In genomic region chr2:38615237-38615636, GRCh38 we compare ENCODE assay signal across 15 cellular contexts. TPM values are rescaled to one million over a fixed set of nuclear protein-coding genes. Genes with fewer than 3 reads are reported as not detected.
DNase-seq lines count a peak whose midpoint lies in the region; ATAC-seq and FAIRE-seq lines count a peak whose summit lies in the region.
"Had no signal": no experiment of that assay in that cellular context is flagged by ENCODE, and none has a peak within 500 bp of the region (broad histone marks: within the 10 kb centered on the region; RNA-seq: fewer than 3 reads in every experiment).

No MANE protein-coding gene starts in this region.

- no peak for DNase-seq in activated T-cell treated with anti-CD3 and anti-CD28 coated beads, Interleukin-2, amount 50 U/mL, for 72 hours
- no peak for DNase-seq in activated T-cell treated with anti-CD3 and anti-CD28 coated beads, Interleukin-2, amount 50 U/mL, for 1 hour
- peak; percentile 37 for DNase-seq in NCI-H226
- DNase-seq in stimulated activated naive B cell treated with anti-CD40 and anti-IgM and Interleukin-4, amounts not matched to agents 10 μg/mL and 1 μg/mL and 100 μg/mL, for 72 hours, result no peak
- DNase-seq in SHP77 (lab: John Stamatoyannopoulos, UW), result no peak
- DNase-seq: activated CD4-positive, alpha-beta T cell treated with anti-CD3 and anti-CD28 coated beads, Interleukin-2, amount 10 ng/mL, durations not matched to agents 24 days and 14 days; DMS53; NCI-H1105 treated with DMSO at 0.1 percent for 48 hours; psoas muscle; T-helper 17 cell; trophoblast cell had no signal

- no peaks in the 10 kb centered on the region for H3K36me3 Mint-ChIP-seq in activated T-cell treated with anti-CD3 and anti-CD28 coated beads, Interleukin-2, amount 50 U/mL, for 72 hours (ENCODE audit: insufficient read depth in 2 of 2)
- peaks cover 0 to 1% of the 10 kb centered on the region in 2 donors for H3K36me3 Mint-ChIP-seq in stimulated activated naive B cell treated with anti-CD40 and anti-IgM and Interleukin-4, amounts not matched to agents 10 μg/mL and 1 μg/mL and 100 μg/mL, for 72 hours

- peak; percentile 75 to 78 for ATAC-seq in activated T-cell treated with anti-CD3 and anti-CD28 coated beads, Interleukin-2, amount 50 U/mL, for 72 hours (replicated peaks in 1 of 2)
- peak; percentile 45 to 53 for ATAC-seq in stimulated activated naive B cell treated with anti-CD40 and anti-IgM and Interleukin-4, amounts not matched to agents 10 μg/mL and 1 μg/mL and 100 μg/mL, for 72 hours (replicated peaks)
- no peak for ATAC-seq in GM18519 (IDR thresholded peaks at IDR 0.05; ENCODE audit: low FRiP score, unreplicated experiment)
- ATAC-seq in GM18502 (IDR thresholded peaks at IDR 0.05; ENCODE audit: poor library complexity, unreplicated experiment), result no peak
- ATAC-seq: psoas muscle, T-helper 17 cell had no signal

- FAIRE-seq in endometrium (lab: Jason Lieb, UNC), result peak; percentile 31

- no peaks in the 10 kb centered on the region for H3K9me3 Mint-ChIP-seq in activated T-cell treated with anti-CD3 and anti-CD28 coated beads, Interleukin-2, amount 50 U/mL, for 72 hours
- H3K9me3 Mint-ChIP-seq in stimulated activated naive B cell treated with anti-CD40 and anti-IgM and Interleukin-4, amounts not matched to agents 10 μg/mL and 1 μg/mL and 100 μg/mL, for 72 hours, result no peaks in the 10 kb centered on the region
- H3K9me3 Mint-ChIP-seq: activated CD4-positive, alpha-beta T cell treated with anti-CD3 and anti-CD28 coated beads, Interleukin-2, amount 10 ng/mL, durations not matched to agents 24 days and 14 days; central memory CD8-positive, alpha-beta T cell had no signal

- H3K27ac Mint-ChIP-seq in activated T-cell treated with anti-CD3 and anti-CD28 coated beads, Interleukin-2, amount 50 U/mL, for 72 hours, result peak overlapping the region; percentile 3
- H3K27ac Mint-ChIP-seq in stimulated activated naive B cell treated with anti-CD40 and anti-IgM and Interleukin-4, amounts not matched to agents 10 μg/mL and 1 μg/mL and 100 μg/mL, for 72 hours, result no peak overlapping the region
- H3K27ac Mint-ChIP-seq: activated CD4-positive, alpha-beta T cell treated with anti-CD3 and anti-CD28 coated beads, Interleukin-2, amount 10 ng/mL, durations not matched to agents 24 days and 14 days; T-helper 17 cell had no signal

- H3K4me1 Mint-ChIP-seq in activated T-cell treated with anti-CD3 and anti-CD28 coated beads, Interleukin-2, amount 50 U/mL, for 72 hours (ENCODE audit: low read depth), result peaks cover 63% of the 10 kb centered on the region
- peaks cover 21 to 42% of the 10 kb centered on the region in 2 donors for H3K4me1 Mint-ChIP-seq in stimulated activated naive B cell treated with anti-CD40 and anti-IgM and Interleukin-4, amounts not matched to agents 10 μg/mL and 1 μg/mL and 100 μg/mL, for 72 hours

- H3K4me3 Mint-ChIP-seq in activated T-cell treated with anti-CD3 and anti-CD28 coated beads, Interleukin-2, amount 50 U/mL, for 72 hours, result no peak overlapping the region
- no peak overlapping the region for H3K4me3 Mint-ChIP-seq in stimulated activated naive B cell treated with anti-CD40 and anti-IgM and Interleukin-4, amounts not matched to agents 10 μg/mL and 1 μg/mL and 100 μg/mL, for 72 hours
- H3K4me3 Mint-ChIP-seq: activated CD4-positive, alpha-beta T cell treated with anti-CD3 and anti-CD28 coated beads, Interleukin-2, amount 10 ng/mL, durations not matched to agents 24 days and 14 days; central memory CD8-positive, alpha-beta T cell; T-helper 17 cell had no signal

- peaks cover 12% of the 10 kb centered on the region for H3K27me3 Mint-ChIP-seq in activated T-cell treated with anti-CD3 and anti-CD28 coated beads, Interleukin-2, amount 50 U/mL, for 72 hours (ENCODE audit: low read depth)
- H3K27me3 Mint-ChIP-seq in stimulated activated naive B cell treated with anti-CD40 and anti-IgM and Interleukin-4, amounts not matched to agents 10 μg/mL and 1 μg/mL and 100 μg/mL, for 72 hours, result peaks cover 44 to 56% of the 10 kb centered on the region in 2 donors
- H3K27me3 Mint-ChIP-seq: activated CD4-positive, alpha-beta T cell treated with anti-CD3 and anti-CD28 coated beads, Interleukin-2, amount 10 ng/mL, durations not matched to agents 24 days and 14 days; central memory CD8-positive, alpha-beta T cell had no signal

RNA-seq across cellular contexts. Expression of gene HNRNPLL, which starts 12.5 kb away (rescaled TPM):
- total RNA-seq in activated T-cell treated with anti-CD3 and anti-CD28 coated beads, Interleukin-2, amount 50 U/mL, for 72 hours, result 10 to 100 TPM; 63.7 to 80.7 TPM

RNA-seq across cellular contexts. Expression of gene GALM, which starts 50.7 kb away (rescaled TPM):
- 100 to 1,000 TPM in 1 of 2 donors, 10 to 100 TPM in 1; 97.8 to 114 TPM for total RNA-seq in activated T-cell treated with anti-CD3 and anti-CD28 coated beads, Interleukin-2, amount 50 U/mL, for 72 hours

Comparison
In these comparisons a context has a peak if more than half of its experiments do, and no peak if none do; other contexts are left out.
1. ATAC-seq: peak in activated T-cell treated with anti-CD3 and anti-CD28 coated beads, Interleukin-2, amount 50 U/mL, for 72 hours (2 of 2) and stimulated activated naive B cell treated with anti-CD40 and anti-IgM and Interleukin-4, amounts not matched to agents 10 μg/mL and 1 μg/mL and 100 μg/mL, for 72 hours (2 of 2); none in GM18519 (single experiment) and GM18502 (single experiment).